ENCODE assay signal across 8 cellular contexts in genomic region chr7:130668258-130669050, GRCh38. TPM values are rescaled to one million over a fixed set of nuclear protein-coding genes. Genes with fewer than 3 reads are reported as not detected.
DNase-seq lines count a peak whose midpoint lies in the region; ATAC-seq and TF ChIP-seq lines count a peak whose summit lies in the region.

Gene COPG2, minus strand, starts transcription at chr7:130668748. Its CDS starts 80 bp downstream, at chr7:130668668.

- H3K4me3 Mint-ChIP-seq in Calu3 (ENCODE audit: low read depth, unreplicated experiment) (peak within 1 kb of the TSS; percentile 84), mesothelial cell of epicardium (peak within 1 kb of the TSS; percentile 87)

- CTCF ChIA-PET in Calu3 (lab: Charles Lee): no interaction called here

- peaks cover 12% of the 10 kb centered on the region for H3K27me3 Mint-ChIP-seq in Calu3 (ENCODE audit: unreplicated experiment)
- H3K27me3 Mint-ChIP-seq in mesothelial cell of epicardium (ENCODE audit: low read depth): no peaks in the 10 kb centered on the region

- H3K9ac ChIP-seq in NT2/D1 (ENCODE audit: insufficient read length, low read depth): peak within 1 kb of the TSS; percentile 86

- intact Hi-C loops in Calu3 (cut with micrococcal nuclease; ENCODE audit: unreplicated experiment): loop anchor here (5.0 kb wide), 1 partner anchor 616 kb away; the partner anchor contains the start of gene ZC3HC1

- H3K36me3 Mint-ChIP-seq in Calu3 (ENCODE audit: insufficient read depth, unreplicated experiment) (peaks cover 18% of the 10 kb centered on the region), mesothelial cell of epicardium (peaks cover 11% of the 10 kb centered on the region)

- in situ Hi-C loops in endometrial microvascular endothelial cells (cut with HindIII; ENCODE audit: inconsistent ontology term, low pct_unique_long_range_greater_than_20kb, low sequenced_read_pairs): no loop called here

- H3K9me3 Mint-ChIP-seq in Calu3 (ENCODE audit: low read depth, unreplicated experiment): no peaks in the 10 kb centered on the region
- H3K9me3 Mint-ChIP-seq in mesothelial cell of epicardium: no peaks in the 10 kb centered on the region

- peak within 1 kb of the TSS; percentile 73 for H3K4me3 ChIP-seq in NT2/D1 (ENCODE audit: insufficient read length, low read depth)

- ATAC-seq in GM21360 (IDR thresholded peaks at IDR 0.05; ENCODE audit: unreplicated experiment): peak; percentile 87

- H3K27ac Mint-ChIP-seq in Calu3 (ENCODE audit: unreplicated experiment) (no peak within 1 kb of the TSS), mesothelial cell of epicardium (peak within 1 kb of the TSS; percentile 94)

- peaks cover 9% of the 10 kb centered on the region for H3K4me1 Mint-ChIP-seq in Calu3 (ENCODE audit: low read depth, unreplicated experiment)
- peaks cover 21% of the 10 kb centered on the region for H3K4me1 Mint-ChIP-seq in mesothelial cell of epicardium

- no peaks in the 10 kb centered on the region for H3K9me3 ChIP-seq in NT2/D1 (ENCODE audit: insufficient read depth, low read length)

- H3K36me3 ChIP-seq in NT2/D1 (ENCODE audit: insufficient read depth, insufficient read length, low read length): peaks cover 4% of the 10 kb centered on the region

- TF ChIP-seq CTCF in Calu3 (IDR thresholded peaks at IDR 0.05; ENCODE audit: unreplicated experiment): no peak
- no peak for TF ChIP-seq CTCF in mesothelial cell of epicardium (IDR thresholded peaks at IDR 0.05; ENCODE audit: unreplicated experiment)

- H3K4me1 ChIP-seq in NT2/D1 (ENCODE audit: insufficient read depth, insufficient read length): no peaks in the 10 kb centered on the region

- BruUV-seq in Calu3 (replicated peaks; lab: Mats Ljungman, UMichigan): no TSS peak

- DNase-seq in Calu3 (peak; percentile 90), HS-5 (ENCODE audit: low read depth) (peak; percentile 40), NT2/D1 (ENCODE audit: low read depth, low spot score) (peak; percentile 82), mesothelial cell of epicardium (ENCODE audit: low spot score in 2 of 2, unreplicated experiment in 2 of 2) (peak; percentile 82 to 93)
- peak; percentile 34 for DNase-seq in activated CD8-positive, alpha-beta memory T cell treated with anti-CD3 and anti-CD28 coated beads, Interleukin-2, amount 50 U/mL, for 24 hours (ENCODE audit: extremely low read depth)
- peak; percentile 38 to 64 for DNase-seq in stimulated activated CD8-positive, alpha-beta memory T cell treated with anti-CD3 and anti-CD28 coated beads, Interleukin-15, amount 100 ng/mL, for 4 hours (ENCODE audit: low read depth in 2 of 2)

- peaks cover 16% of the 10 kb centered on the region for H3K27me3 ChIP-seq in NT2/D1 (ENCODE audit: insufficient read depth, insufficient read length)

RNA-seq across cellular contexts. Expression of gene COPG2, which starts in this region (rescaled TPM):
- total RNA-seq in Calu3 (2022) (18.2 and 19.8 TPM in 2 replicates), endometrial microvascular endothelial cells (ENCODE audit: inconsistent ontology term) (13.8 TPM), mesothelial cell of epicardium (54.1 to 56.4 TPM (median 55.0 TPM) in 3 replicates)

Comparison
In these comparisons a context has a peak if more than half of its experiments do, and no peak if none do; other contexts are left out.
1. Peak in every context shown above with its lines: DNase-seq, ATAC-seq and H3K4me3 ChIP-seq.
2. DNase-seq: peak in every context shown above with its lines; median percentile 90 in Calu3; 88 in mesothelial cell of epicardium; 82 in NT2/D1; 51 in stimulated activated CD8-positive, alpha-beta memory T cell treated with anti-CD3 and anti-CD28 coated beads, Interleukin-15, amount 100 ng/mL, for 4 hours; 40 in HS-5; 34 in activated CD8-positive, alpha-beta memory T cell treated with anti-CD3 and anti-CD28 coated beads, Interleukin-2, amount 50 U/mL, for 24 hours.